Comparison of ENCODE assay signal across 28 cellular contexts in the genomic region with DNA sequence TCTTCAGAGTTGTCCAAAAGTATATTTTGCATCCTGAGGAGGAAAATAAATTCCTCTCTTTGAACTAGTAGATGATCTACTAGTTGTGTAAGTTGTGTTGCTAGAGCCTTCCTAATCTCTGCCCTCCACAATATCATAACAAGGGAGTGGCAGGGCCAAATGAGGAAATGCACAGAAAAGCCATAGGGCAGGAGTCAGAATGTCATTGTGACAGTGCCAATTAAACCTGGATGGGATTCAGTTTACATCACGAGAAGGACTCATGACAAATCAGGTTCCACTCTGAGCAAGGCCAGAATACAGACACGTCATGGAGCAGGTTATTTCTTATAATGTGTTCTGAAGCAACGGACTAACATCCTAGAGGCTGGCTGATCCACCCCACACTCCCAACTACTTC.
"Had no signal": no experiment of that assay in that cellular context is flagged by ENCODE, and none has a peak within 500 bp of the region (broad histone marks: within the 10 kb centered on the region; RNA-seq: fewer than 3 reads in every experiment).

No MANE protein-coding gene starts in this region.

- H3K4me3 Mint-ChIP-seq: immature natural killer cell; mesothelial cell of epicardium; naive thymus-derived CD8-positive, alpha-beta T cell; nephron; neural crest cell; stimulated activated naive B cell treated with anti-CD40 and anti-IgM and Interleukin-4, amounts not matched to agents 10 μg/mL and 1 μg/mL and 100 μg/mL, for 72 hours had no signal

- H3K4me3 ChIP-seq: heart left ventricle, left ventricle myocardium inferior, lung, right atrium auricular region, right lobe of liver, stomach, testis, thyroid gland, upper lobe of right lung had no signal

- H3K36me3 ChIP-seq: heart left ventricle, left ventricle myocardium inferior, right atrium auricular region, right lobe of liver, stomach, thyroid gland, upper lobe of right lung had no signal

- H3K9me3 Mint-ChIP-seq: nephron, neural crest cell had no signal

- H3K27me3 ChIP-seq: heart left ventricle, right atrium auricular region, right lobe of liver, stomach, testis, thyroid gland, upper lobe of right lung had no signal

- H3K27ac Mint-ChIP-seq: immature natural killer cell; mesothelial cell of epicardium; progenitor cell of endocrine pancreas; stimulated activated naive B cell treated with anti-CD40 and anti-IgM and Interleukin-4, amounts not matched to agents 10 μg/mL and 1 μg/mL and 100 μg/mL, for 72 hours had no signal

- H3K36me3 Mint-ChIP-seq: immature natural killer cell; mesothelial cell of epicardium; stimulated activated naive B cell treated with anti-CD40 and anti-IgM and Interleukin-4, amounts not matched to agents 10 μg/mL and 1 μg/mL and 100 μg/mL, for 72 hours had no signal

- DNase-seq: heart left ventricle; hypothalamus; immature natural killer cell; kidney; left ventricle myocardium inferior; mesendoderm; naive thymus-derived CD8-positive, alpha-beta T cell; nucleus accumbens; right lobe of liver; stimulated activated CD4-positive, alpha-beta T cell treated with anti-CD3 and anti-CD28 coated beads, Interleukin-12 subunit alpha, Interleukin-12 subunit beta, amount 100 ng/mL, for 4 hours; stimulated activated CD4-positive, alpha-beta T cell treated with anti-CD3 and anti-CD28 coated beads, Interleukin-15, amount 100 ng/mL, for 24 hours; stimulated activated CD4-positive, alpha-beta T cell treated with anti-CD3 and anti-CD28 coated beads, Interleukin-2, amount 100 ng/mL, for 24 hours; stimulated activated CD4-positive, alpha-beta T cell treated with anti-CD3 and anti-CD28 coated beads, Interleukin-4, amount 100 ng/mL, for 1 hour; stimulated activated naive B cell treated with anti-CD40 and anti-IgM and Interleukin-4, amounts not matched to agents 10 μg/mL and 1 μg/mL and 100 μg/mL, for 72 hours; stimulated activated naive CD8-positive, alpha-beta T cell treated with anti-CD3 and anti-CD28 coated beads, Interleukin-15, Interleukin-2, amounts not matched to agents 100 U/mL and 50 U/mL, for 24 hours; stomach; testis; thyroid gland; trophoblast cell; upper lobe of right lung had no signal

- H3K4me1 ChIP-seq: heart left ventricle, left ventricle myocardium inferior, right atrium auricular region, right lobe of liver, testis, thyroid gland, upper lobe of right lung had no signal

- H3K4me1 Mint-ChIP-seq: immature natural killer cell; naive thymus-derived CD8-positive, alpha-beta T cell; neural crest cell; stimulated activated naive B cell treated with anti-CD40 and anti-IgM and Interleukin-4, amounts not matched to agents 10 μg/mL and 1 μg/mL and 100 μg/mL, for 72 hours had no signal

- H3K27me3 Mint-ChIP-seq: naive thymus-derived CD8-positive, alpha-beta T cell; progenitor cell of endocrine pancreas; stimulated activated naive B cell treated with anti-CD40 and anti-IgM and Interleukin-4, amounts not matched to agents 10 μg/mL and 1 μg/mL and 100 μg/mL, for 72 hours had no signal

- H3K9me3 ChIP-seq: right lobe of liver, testis, thyroid gland, upper lobe of right lung had no signal

- ATAC-seq: heart left ventricle; naive thymus-derived CD8-positive, alpha-beta T cell; right lobe of liver; stimulated activated naive B cell treated with anti-CD40 and anti-IgM and Interleukin-4, amounts not matched to agents 10 μg/mL and 1 μg/mL and 100 μg/mL, for 72 hours; stimulated activated naive CD8-positive, alpha-beta T cell treated with anti-CD3 and anti-CD28 coated beads, Interleukin-15, Interleukin-2, amounts not matched to agents 100 U/mL and 50 U/mL, for 24 hours; upper lobe of right lung had no signal

- FAIRE-seq: islet of Langerhans, kidney, urothelium cell line had no signal

- H3K27ac ChIP-seq: heart left ventricle, left ventricle myocardium inferior, right atrium auricular region, right lobe of liver, stomach, testis, thyroid gland, upper lobe of right lung had no signal
